Comparison of ENCODE assay signal across 1 cellular context in the genomic region with DNA sequence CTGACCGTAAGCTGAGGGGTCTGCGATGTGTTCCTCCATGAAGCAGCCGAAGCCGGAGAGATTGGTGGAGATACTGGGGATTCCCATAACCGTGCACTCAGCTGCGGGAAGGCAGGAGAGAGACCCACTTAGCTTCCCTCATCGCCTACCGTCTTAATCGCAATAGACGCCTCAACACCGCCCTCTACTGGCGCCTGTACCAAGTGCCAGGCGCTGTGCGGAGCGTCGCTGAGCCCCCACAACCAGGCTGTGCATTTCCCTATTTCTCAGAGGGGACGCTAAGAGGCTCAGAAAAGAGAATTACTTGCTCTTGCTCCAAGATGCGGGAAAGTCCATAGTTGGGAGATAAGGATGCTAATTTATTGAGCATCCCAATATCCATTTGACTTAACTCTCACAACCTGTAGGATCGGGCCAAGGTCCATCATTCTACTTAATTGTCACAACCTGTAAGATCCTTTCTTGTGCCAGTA.
TF ChIP-seq lines count a peak whose summit lies in the region.

No MANE protein-coding gene starts in this region.

TF ChIP-seq in K562, 482 proteins besides CTCF, POLR2A, EP300 and RAD21 (continued from another document and continues in another):
- TF ChIP-seq, protein P1, sequence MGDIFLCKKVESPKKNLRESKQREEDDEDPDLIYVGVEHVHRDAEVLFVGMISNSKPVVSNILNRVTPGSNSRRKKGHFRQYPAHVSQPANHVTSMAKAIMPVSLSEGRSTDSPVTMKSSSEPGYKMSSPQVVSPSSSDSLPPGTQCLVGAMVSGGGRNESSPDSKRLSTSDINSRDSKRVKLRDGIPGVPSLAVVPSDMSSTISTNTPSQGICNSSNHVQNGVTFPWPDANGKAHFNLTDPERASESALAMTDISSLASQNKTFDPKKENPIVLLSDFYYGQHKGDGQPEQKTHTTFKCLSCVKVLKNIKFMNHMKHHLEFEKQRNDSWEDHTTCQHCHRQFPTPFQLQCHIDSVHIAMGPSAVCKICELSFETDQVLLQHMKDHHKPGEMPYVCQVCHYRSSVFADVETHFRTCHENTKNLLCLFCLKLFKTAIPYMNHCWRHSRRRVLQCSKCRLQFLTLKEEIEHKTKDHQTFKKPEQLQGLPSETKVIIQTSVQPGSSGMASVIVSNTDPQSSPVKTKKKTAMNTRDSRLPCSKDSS (IDR thresholded peaks at IDR 0.05; ENCODE audit: low read depth, partially characterized antibody), result no peak
- TF ChIP-seq, protein P2, sequence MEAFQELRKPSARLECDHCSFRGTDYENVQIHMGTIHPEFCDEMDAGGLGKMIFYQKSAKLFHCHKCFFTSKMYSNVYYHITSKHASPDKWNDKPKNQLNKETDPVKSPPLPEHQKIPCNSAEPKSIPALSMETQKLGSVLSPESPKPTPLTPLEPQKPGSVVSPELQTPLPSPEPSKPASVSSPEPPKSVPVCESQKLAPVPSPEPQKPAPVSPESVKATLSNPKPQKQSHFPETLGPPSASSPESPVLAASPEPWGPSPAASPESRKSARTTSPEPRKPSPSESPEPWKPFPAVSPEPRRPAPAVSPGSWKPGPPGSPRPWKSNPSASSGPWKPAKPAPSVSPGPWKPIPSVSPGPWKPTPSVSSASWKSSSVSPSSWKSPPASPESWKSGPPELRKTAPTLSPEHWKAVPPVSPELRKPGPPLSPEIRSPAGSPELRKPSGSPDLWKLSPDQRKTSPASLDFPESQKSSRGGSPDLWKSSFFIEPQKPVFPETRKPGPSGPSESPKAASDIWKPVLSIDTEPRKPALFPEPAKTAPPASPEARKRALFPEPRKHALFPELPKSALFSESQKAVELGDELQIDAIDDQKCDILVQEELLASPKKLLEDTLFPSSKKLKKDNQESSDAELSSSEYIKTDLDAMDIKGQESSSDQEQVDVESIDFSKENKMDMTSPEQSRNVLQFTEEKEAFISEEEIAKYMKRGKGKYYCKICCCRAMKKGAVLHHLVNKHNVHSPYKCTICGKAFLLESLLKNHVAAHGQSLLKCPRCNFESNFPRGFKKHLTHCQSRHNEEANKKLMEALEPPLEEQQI (IDR thresholded peaks at IDR 0.05), result no peak
- TF ChIP-seq ZNF3 (CRISPR knock-in tag; IDR thresholded peaks at IDR 0.05) (no peak), MTF1 (CRISPR knock-in tag; IDR thresholded peaks at IDR 0.05; ENCODE audit: borderline replicate concordance) (no peak), FOXM1 (IDR thresholded peaks at IDR 0.05; ENCODE audit: low read depth) (no peak), FOXM1 (CRISPR knock-in tag; IDR thresholded peaks at IDR 0.05; ENCODE audit: low read depth) (no peak), FIP1L1 (IDR thresholded peaks at IDR 0.05; ENCODE audit: low read depth, low read length, poor library complexity, severe bottlenecking) (no peak), RCOR1 (IDR thresholded peaks at IDR 0.05; ENCODE audit: borderline replicate concordance in 1 of 2, low read depth in 2 of 2, low read length in 2 of 2) (no peak; a peak in 1 of 4 replicates), ZNF347 (CRISPR knock-in tag; IDR thresholded peaks at IDR 0.05; ENCODE audit: low read depth) (no peak), HNRNPL (IDR thresholded peaks at IDR 0.05; ENCODE audit: low read depth, low read length) (no peak), PURB (CRISPR knock-in tag; IDR thresholded peaks at IDR 0.05; ENCODE audit: low read depth) (no peak), ZNF197 (CRISPR knock-in tag; IDR thresholded peaks at IDR 0.05; ENCODE audit: low read depth) (no peak)
- TF ChIP-seq, protein P3, sequence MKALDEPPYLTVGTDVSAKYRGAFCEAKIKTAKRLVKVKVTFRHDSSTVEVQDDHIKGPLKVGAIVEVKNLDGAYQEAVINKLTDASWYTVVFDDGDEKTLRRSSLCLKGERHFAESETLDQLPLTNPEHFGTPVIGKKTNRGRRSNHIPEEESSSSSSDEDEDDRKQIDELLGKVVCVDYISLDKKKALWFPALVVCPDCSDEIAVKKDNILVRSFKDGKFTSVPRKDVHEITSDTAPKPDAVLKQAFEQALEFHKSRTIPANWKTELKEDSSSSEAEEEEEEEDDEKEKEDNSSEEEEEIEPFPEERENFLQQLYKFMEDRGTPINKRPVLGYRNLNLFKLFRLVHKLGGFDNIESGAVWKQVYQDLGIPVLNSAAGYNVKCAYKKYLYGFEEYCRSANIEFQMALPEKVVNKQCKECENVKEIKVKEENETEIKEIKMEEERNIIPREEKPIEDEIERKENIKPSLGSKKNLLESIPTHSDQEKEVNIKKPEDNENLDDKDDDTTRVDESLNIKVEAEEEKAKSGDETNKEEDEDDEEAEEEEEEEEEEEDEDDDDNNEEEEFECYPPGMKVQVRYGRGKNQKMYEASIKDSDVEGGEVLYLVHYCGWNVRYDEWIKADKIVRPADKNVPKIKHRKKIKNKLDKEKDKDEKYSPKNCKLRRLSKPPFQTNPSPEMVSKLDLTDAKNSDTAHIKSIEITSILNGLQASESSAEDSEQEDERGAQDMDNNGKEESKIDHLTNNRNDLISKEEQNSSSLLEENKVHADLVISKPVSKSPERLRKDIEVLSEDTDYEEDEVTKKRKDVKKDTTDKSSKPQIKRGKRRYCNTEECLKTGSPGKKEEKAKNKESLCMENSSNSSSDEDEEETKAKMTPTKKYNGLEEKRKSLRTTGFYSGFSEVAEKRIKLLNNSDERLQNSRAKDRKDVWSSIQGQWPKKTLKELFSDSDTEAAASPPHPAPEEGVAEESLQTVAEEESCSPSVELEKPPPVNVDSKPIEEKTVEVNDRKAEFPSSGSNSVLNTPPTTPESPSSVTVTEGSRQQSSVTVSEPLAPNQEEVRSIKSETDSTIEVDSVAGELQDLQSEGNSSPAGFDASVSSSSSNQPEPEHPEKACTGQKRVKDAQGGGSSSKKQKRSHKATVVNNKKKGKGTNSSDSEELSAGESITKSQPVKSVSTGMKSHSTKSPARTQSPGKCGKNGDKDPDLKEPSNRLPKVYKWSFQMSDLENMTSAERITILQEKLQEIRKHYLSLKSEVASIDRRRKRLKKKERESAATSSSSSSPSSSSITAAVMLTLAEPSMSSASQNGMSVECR (CRISPR knock-in tag; IDR thresholded peaks at IDR 0.05), result no peak
- TF ChIP-seq, protein P4, sequence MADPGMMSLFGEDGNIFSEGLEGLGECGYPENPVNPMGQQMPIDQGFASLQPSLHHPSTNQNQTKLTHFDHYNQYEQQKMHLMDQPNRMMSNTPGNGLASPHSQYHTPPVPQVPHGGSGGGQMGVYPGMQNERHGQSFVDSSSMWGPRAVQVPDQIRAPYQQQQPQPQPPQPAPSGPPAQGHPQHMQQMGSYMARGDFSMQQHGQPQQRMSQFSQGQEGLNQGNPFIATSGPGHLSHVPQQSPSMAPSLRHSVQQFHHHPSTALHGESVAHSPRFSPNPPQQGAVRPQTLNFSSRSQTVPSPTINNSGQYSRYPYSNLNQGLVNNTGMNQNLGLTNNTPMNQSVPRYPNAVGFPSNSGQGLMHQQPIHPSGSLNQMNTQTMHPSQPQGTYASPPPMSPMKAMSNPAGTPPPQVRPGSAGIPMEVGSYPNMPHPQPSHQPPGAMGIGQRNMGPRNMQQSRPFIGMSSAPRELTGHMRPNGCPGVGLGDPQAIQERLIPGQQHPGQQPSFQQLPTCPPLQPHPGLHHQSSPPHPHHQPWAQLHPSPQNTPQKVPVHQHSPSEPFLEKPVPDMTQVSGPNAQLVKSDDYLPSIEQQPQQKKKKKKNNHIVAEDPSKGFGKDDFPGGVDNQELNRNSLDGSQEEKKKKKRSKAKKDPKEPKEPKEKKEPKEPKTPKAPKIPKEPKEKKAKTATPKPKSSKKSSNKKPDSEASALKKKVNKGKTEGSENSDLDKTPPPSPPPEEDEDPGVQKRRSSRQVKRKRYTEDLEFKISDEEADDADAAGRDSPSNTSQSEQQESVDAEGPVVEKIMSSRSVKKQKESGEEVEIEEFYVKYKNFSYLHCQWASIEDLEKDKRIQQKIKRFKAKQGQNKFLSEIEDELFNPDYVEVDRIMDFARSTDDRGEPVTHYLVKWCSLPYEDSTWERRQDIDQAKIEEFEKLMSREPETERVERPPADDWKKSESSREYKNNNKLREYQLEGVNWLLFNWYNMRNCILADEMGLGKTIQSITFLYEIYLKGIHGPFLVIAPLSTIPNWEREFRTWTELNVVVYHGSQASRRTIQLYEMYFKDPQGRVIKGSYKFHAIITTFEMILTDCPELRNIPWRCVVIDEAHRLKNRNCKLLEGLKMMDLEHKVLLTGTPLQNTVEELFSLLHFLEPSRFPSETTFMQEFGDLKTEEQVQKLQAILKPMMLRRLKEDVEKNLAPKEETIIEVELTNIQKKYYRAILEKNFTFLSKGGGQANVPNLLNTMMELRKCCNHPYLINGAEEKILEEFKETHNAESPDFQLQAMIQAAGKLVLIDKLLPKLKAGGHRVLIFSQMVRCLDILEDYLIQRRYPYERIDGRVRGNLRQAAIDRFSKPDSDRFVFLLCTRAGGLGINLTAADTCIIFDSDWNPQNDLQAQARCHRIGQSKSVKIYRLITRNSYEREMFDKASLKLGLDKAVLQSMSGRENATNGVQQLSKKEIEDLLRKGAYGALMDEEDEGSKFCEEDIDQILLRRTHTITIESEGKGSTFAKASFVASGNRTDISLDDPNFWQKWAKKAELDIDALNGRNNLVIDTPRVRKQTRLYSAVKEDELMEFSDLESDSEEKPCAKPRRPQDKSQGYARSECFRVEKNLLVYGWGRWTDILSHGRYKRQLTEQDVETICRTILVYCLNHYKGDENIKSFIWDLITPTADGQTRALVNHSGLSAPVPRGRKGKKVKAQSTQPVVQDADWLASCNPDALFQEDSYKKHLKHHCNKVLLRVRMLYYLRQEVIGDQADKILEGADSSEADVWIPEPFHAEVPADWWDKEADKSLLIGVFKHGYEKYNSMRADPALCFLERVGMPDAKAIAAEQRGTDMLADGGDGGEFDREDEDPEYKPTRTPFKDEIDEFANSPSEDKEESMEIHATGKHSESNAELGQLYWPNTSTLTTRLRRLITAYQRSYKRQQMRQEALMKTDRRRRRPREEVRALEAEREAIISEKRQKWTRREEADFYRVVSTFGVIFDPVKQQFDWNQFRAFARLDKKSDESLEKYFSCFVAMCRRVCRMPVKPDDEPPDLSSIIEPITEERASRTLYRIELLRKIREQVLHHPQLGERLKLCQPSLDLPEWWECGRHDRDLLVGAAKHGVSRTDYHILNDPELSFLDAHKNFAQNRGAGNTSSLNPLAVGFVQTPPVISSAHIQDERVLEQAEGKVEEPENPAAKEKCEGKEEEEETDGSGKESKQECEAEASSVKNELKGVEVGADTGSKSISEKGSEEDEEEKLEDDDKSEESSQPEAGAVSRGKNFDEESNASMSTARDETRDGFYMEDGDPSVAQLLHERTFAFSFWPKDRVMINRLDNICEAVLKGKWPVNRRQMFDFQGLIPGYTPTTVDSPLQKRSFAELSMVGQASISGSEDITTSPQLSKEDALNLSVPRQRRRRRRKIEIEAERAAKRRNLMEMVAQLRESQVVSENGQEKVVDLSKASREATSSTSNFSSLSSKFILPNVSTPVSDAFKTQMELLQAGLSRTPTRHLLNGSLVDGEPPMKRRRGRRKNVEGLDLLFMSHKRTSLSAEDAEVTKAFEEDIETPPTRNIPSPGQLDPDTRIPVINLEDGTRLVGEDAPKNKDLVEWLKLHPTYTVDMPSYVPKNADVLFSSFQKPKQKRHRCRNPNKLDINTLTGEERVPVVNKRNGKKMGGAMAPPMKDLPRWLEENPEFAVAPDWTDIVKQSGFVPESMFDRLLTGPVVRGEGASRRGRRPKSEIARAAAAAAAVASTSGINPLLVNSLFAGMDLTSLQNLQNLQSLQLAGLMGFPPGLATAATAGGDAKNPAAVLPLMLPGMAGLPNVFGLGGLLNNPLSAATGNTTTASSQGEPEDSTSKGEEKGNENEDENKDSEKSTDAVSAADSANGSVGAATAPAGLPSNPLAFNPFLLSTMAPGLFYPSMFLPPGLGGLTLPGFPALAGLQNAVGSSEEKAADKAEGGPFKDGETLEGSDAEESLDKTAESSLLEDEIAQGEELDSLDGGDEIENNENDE (IDR thresholded peaks at IDR 0.05; ENCODE audit: low read depth, low read length), result no peak
- TF ChIP-seq, protein P5, sequence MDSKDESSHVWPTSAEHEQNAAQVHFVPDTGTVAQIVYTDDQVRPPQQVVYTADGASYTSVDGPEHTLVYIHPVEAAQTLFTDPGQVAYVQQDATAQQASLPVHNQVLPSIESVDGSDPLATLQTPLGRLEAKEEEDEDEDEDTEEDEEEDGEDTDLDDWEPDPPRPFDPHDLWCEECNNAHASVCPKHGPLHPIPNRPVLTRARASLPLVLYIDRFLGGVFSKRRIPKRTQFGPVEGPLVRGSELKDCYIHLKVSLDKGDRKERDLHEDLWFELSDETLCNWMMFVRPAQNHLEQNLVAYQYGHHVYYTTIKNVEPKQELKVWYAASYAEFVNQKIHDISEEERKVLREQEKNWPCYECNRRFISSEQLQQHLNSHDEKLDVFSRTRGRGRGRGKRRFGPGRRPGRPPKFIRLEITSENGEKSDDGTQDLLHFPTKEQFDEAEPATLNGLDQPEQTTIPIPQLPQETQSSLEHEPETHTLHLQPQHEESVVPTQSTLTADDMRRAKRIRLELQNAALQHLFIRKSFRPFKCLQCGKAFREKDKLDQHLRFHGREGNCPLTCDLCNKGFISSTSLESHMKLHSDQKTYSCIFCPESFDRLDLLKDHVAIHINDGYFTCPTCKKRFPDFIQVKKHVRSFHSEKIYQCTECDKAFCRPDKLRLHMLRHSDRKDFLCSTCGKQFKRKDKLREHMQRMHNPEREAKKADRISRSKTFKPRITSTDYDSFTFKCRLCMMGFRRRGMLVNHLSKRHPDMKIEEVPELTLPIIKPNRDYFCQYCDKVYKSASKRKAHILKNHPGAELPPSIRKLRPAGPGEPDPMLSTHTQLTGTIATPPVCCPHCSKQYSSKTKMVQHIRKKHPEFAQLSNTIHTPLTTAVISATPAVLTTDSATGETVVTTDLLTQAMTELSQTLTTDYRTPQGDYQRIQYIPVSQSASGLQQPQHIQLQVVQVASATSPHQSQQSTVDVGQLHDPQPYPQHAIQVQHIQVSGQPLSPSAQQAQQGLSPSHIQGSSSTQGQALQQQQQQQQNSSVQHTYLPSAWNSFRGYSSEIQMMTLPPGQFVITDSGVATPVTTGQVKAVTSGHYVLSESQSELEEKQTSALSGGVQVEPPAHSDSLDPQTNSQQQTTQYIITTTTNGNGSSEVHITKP (IDR thresholded peaks at IDR 0.05; ENCODE audit: partially characterized antibody), result no peak
- TF ChIP-seq, protein P6, sequence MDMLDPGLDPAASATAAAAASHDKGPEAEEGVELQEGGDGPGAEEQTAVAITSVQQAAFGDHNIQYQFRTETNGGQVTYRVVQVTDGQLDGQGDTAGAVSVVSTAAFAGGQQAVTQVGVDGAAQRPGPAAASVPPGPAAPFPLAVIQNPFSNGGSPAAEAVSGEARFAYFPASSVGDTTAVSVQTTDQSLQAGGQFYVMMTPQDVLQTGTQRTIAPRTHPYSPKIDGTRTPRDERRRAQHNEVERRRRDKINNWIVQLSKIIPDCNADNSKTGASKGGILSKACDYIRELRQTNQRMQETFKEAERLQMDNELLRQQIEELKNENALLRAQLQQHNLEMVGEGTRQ (CRISPR knock-in tag; IDR thresholded peaks at IDR 0.05), result no peak
- TF ChIP-seq, protein P7, sequence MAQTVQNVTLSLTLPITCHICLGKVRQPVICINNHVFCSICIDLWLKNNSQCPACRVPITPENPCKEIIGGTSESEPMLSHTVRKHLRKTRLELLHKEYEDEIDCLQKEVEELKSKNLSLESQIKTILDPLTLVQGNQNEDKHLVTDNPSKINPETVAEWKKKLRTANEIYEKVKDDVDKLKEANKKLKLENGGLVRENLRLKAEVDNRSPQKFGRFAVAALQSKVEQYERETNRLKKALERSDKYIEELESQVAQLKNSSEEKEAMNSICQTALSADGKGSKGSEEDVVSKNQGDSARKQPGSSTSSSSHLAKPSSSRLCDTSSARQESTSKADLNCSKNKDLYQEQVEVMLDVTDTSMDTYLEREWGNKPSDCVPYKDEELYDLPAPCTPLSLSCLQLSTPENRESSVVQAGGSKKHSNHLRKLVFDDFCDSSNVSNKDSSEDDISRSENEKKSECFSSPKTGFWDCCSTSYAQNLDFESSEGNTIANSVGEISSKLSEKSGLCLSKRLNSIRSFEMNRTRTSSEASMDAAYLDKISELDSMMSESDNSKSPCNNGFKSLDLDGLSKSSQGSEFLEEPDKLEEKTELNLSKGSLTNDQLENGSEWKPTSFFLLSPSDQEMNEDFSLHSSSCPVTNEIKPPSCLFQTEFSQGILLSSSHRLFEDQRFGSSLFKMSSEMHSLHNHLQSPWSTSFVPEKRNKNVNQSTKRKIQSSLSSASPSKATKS (CRISPR knock-in tag; IDR thresholded peaks at IDR 0.05), result no peak
